In genomic region chr2:379778-380177, GRCh38 we compare ENCODE assay signal across 24 cellular contexts.
"Had no signal": no experiment of that assay in that cellular context is flagged by ENCODE, and none has a peak within 500 bp of the region (broad histone marks: within the 10 kb centered on the region; RNA-seq: fewer than 3 reads in every experiment).

No MANE protein-coding gene starts in this region.

- H3K4me1 ChIP-seq: gastrocnemius medialis, heart right ventricle, left lung, lower lobe of right lung had no signal

- H3K4me1 Mint-ChIP-seq: memory B cell; naive thymus-derived CD4-positive, alpha-beta T cell had no signal

- H3K4me3 ChIP-seq: coronary artery, esophagus squamous epithelium, gastrocnemius medialis, heart right ventricle, left lung, lower lobe of right lung had no signal

- DNase-seq: effector CD8-positive, alpha-beta T cell; effector memory CD8-positive, alpha-beta T cell; esophagus squamous epithelium; foreskin fibroblast; foreskin melanocyte; gastrocnemius medialis; glutamatergic neuron; head of caudate nucleus; heart right ventricle; hippocampal formation; left cardiac atrium; left lung; left ventricle myocardium superior; lower lobe of right lung; mammary epithelial cell; mesendoderm; midbrain; naive thymus-derived CD4-positive, alpha-beta T cell had no signal

- H3K27me3 ChIP-seq: gastrocnemius medialis had no signal

- H3K27ac Mint-ChIP-seq: effector memory CD8-positive, alpha-beta T cell; memory B cell; naive thymus-derived CD4-positive, alpha-beta T cell had no signal

- H3K27ac ChIP-seq: coronary artery, esophagus squamous epithelium, gastrocnemius medialis, heart right ventricle, left lung, lower lobe of right lung had no signal

- ATAC-seq: effector memory CD8-positive, alpha-beta T cell; gastrocnemius medialis; heart right ventricle; left cardiac atrium; left lung; left ventricle myocardium superior; lower lobe of right lung; naive thymus-derived CD4-positive, alpha-beta T cell had no signal

- FAIRE-seq: colon, endothelial cell of umbilical vein, islet of Langerhans, keratinocyte had no signal

- H3K36me3 ChIP-seq: esophagus squamous epithelium, gastrocnemius medialis, heart right ventricle, left lung, lower lobe of right lung had no signal

- H3K9me3 ChIP-seq: gastrocnemius medialis had no signal

- H3K4me3 Mint-ChIP-seq: effector memory CD8-positive, alpha-beta T cell; memory B cell; naive thymus-derived CD4-positive, alpha-beta T cell had no signal
